17 cellular contexts compared by ENCODE assay signal in genomic region chr18:27558388-27559158, GRCh38.
"Had no signal": no experiment of that assay in that cellular context is flagged by ENCODE, and none has a peak within 500 bp of the region (broad histone marks: within the 10 kb centered on the region; RNA-seq: fewer than 3 reads in every experiment).

No MANE protein-coding gene starts in this region.

- H3K4me1 Mint-ChIP-seq: central memory CD8-positive, alpha-beta T cell had no signal

- H3K27ac Mint-ChIP-seq: activated naive CD8-positive, alpha-beta T cell had no signal

- H3K9me3 ChIP-seq: adrenal gland, ascending aorta, colonic mucosa had no signal

- H3K36me3 ChIP-seq: adrenal gland, ascending aorta, brain microvascular endothelial cell, colonic mucosa, esophagus muscularis mucosa, gastroesophageal sphincter, left lung had no signal

- H3K27me3 Mint-ChIP-seq: activated naive CD8-positive, alpha-beta T cell; central memory CD8-positive, alpha-beta T cell had no signal

- H3K4me1 ChIP-seq: adrenal gland, ascending aorta, colonic mucosa, esophagus muscularis mucosa, gastroesophageal sphincter, left lung had no signal

- H3K27ac ChIP-seq: adrenal gland, ascending aorta, brain microvascular endothelial cell, colonic mucosa, esophagus muscularis mucosa, gastroesophageal sphincter, left lung had no signal

- H3K27me3 ChIP-seq: adrenal gland, ascending aorta, brain microvascular endothelial cell, colonic mucosa, esophagus muscularis mucosa, gastroesophageal sphincter, left lung had no signal

- ATAC-seq: gastroesophageal sphincter, left lung had no signal

- H3K4me3 ChIP-seq: adrenal gland, ascending aorta, colonic mucosa, esophagus muscularis mucosa, gastroesophageal sphincter, left lung had no signal

- H3K36me3 Mint-ChIP-seq: activated naive CD8-positive, alpha-beta T cell had no signal

- H3K4me3 Mint-ChIP-seq: activated naive CD8-positive, alpha-beta T cell; central memory CD8-positive, alpha-beta T cell had no signal

- DNase-seq: activated naive CD4-positive, alpha-beta T cell; activated T-cell treated with anti-CD3 and anti-CD28 coated beads, Interleukin-2, amount 50 U/mL, for 1 hour; adrenal gland; brain microvascular endothelial cell; colonic mucosa; kidney; left lung; mammary epithelial cell; occipital lobe; stimulated activated CD4-positive, alpha-beta T cell treated with anti-CD3 and anti-CD28 coated beads, Interleukin-4, amount 100 ng/mL, for 24 hours; stimulated activated naive CD4-positive, alpha-beta T cell treated with Interleukin-2 at 50 U/mL for 16 hours; T-helper 9 cell had no signal
